ENCODE assay signal across 8 cellular contexts in the genomic region with DNA sequence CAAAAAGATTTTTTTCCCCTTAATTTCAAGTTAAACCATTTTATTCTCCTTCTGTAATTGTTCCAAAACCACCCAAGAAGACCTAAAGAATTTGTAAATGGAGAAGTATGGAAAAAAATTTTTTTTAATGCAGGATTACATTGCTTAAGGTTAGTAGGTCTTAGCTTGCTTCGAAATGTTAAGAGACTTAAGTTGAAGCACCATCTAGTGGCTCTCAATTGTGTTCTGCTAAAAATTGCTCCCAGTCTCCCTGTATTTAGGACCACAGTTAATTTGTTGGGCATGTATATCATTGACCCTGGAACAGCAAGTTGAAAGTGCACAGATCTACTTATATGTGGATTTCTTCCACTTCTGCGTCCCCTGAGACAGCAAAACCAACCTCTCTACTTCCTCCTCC. TPM values are rescaled to one million over a fixed set of nuclear protein-coding genes. Genes with fewer than 3 reads are reported as not detected.
DNase-seq lines count a peak whose midpoint lies in the region; ATAC-seq and TF ChIP-seq lines count a peak whose summit lies in the region.

No MANE protein-coding gene starts in this region.

- H3K27ac ChIP-seq in right atrium auricular region = no peak overlapping the region
- peak overlapping the region; percentile 89 for H3K27ac ChIP-seq in subcutaneous abdominal adipose tissue (ENCODE audit: low read depth, low read length)

- H3K9me3 ChIP-seq in right atrium auricular region (no peaks in the 10 kb centered on the region), subcutaneous abdominal adipose tissue (ENCODE audit: control insufficient read depth in 5 of 5, low read length in 5 of 5) (no peaks in the 10 kb centered on the region)

- H3K4me1 ChIP-seq in right atrium auricular region = peaks cover 0 to 4% of the 10 kb centered on the region in 2 donors
- H3K4me1 ChIP-seq in subcutaneous abdominal adipose tissue (ENCODE audit: control insufficient read depth in 5 of 5, insufficient read depth in 5 of 5, low read length in 5 of 5) = peaks cover 5 to 36% (median 33%) of the 10 kb centered on the region in 5 donors

- H3K36me3 ChIP-seq in right atrium auricular region (no peaks in the 10 kb centered on the region), subcutaneous abdominal adipose tissue (ENCODE audit: control insufficient read depth in 5 of 5, insufficient read depth in 5 of 5, low read length in 5 of 5) (no peaks in the 10 kb centered on the region), H7 (replicated peaks; ENCODE audit: control insufficient read depth, insufficient read depth, low read length) (no peaks in the 10 kb centered on the region)

- H3K9ac ChIP-seq in subcutaneous abdominal adipose tissue (ENCODE audit: low read length in 5 of 5) = no peak overlapping the region

- H3K27me3 ChIP-seq in right atrium auricular region (no peaks in the 10 kb centered on the region), subcutaneous abdominal adipose tissue (ENCODE audit: control insufficient read depth in 5 of 5, insufficient read depth in 4 of 5, low read length in 5 of 5) (no peaks in the 10 kb centered on the region), H7 (ENCODE audit: control insufficient read depth, insufficient read depth, low read length) (no peaks in the 10 kb centered on the region)

- TF ChIP-seq CTCF in right atrium auricular region (IDR thresholded peaks at IDR 0.05) = peak in 1 of 2 donors; percentile 57

- intact Hi-C loops in Right ventricle myocardium superior (cut with DNase I) = loop anchor here (5.0 kb wide), 2 partner anchors 42 to 172 kb away; a partner anchor contains a TSS
- intact Hi-C loops in left cardiac atrium (cut with DNase I) = loop anchor here (5.0 to 10.0 kb wide), 2 partner anchors 169 to 172 kb away; a partner anchor contains a TSS

- DNase-seq in Right ventricle myocardium superior (no peak), right atrium auricular region (ENCODE audit: low spot score) (no peak), left cardiac atrium (no peak), H7 (no peak)

- no peak overlapping the region for H3K4me3 ChIP-seq in right atrium auricular region
- H3K4me3 ChIP-seq in subcutaneous abdominal adipose tissue (ENCODE audit: low read depth in 1 of 5, low read length in 5 of 5) = no peak overlapping the region
- no peak overlapping the region for H3K4me3 ChIP-seq in H7 (ENCODE audit: insufficient read depth, low read depth, low read length)

- ATAC-seq in Right ventricle myocardium superior (ENCODE audit: poor library complexity) (peak; percentile 51), SK-N-SH treated with all-trans-retinoic acid at 6 μM for 48 hours (peak; percentile 70), left cardiac atrium (peak; percentile 38 to 48), GM18861 (IDR thresholded peaks at IDR 0.05; ENCODE audit: unreplicated experiment) (no peak), HG02938 (IDR thresholded peaks at IDR 0.05; ENCODE audit: unreplicated experiment) (no peak)

TF ChIP-seq in SK-N-SH treated with all-trans-retinoic acid at 6 μM for 48 hours, 23 proteins besides CTCF, POLR2A, EP300 and RAD21 (continues in another document):
- TF ChIP-seq GLIS3 (CRISPR knock-in tag; IDR thresholded peaks at IDR 0.05) (no peak), ZFP30 (CRISPR knock-in tag; IDR thresholded peaks at IDR 0.05) (no peak), OSR1 (CRISPR knock-in tag; IDR thresholded peaks at IDR 0.05) (no peak), PPARA (CRISPR knock-in tag; IDR thresholded peaks at IDR 0.05; ENCODE audit: borderline replicate concordance) (no peak), ISL1 (CRISPR knock-in tag; IDR thresholded peaks at IDR 0.05) (no peak), ZNF8 (CRISPR knock-in tag; IDR thresholded peaks at IDR 0.05) (no peak), ARNTL (CRISPR knock-in tag; IDR thresholded peaks at IDR 0.05; ENCODE audit: borderline replicate concordance, low read depth) (no peak), CSDC2 (CRISPR knock-in tag; IDR thresholded peaks at IDR 0.05) (no peak), ZNF70 (CRISPR knock-in tag; IDR thresholded peaks at IDR 0.05) (no peak), ZFP3 (CRISPR knock-in tag; IDR thresholded peaks at IDR 0.05) (no peak), BACH2 (CRISPR knock-in tag; IDR thresholded peaks at IDR 0.05; ENCODE audit: borderline replicate concordance) (no peak), ZC3H10 (CRISPR knock-in tag; IDR thresholded peaks at IDR 0.05) (no peak), TCF4 (CRISPR knock-in tag; IDR thresholded peaks at IDR 0.05; ENCODE audit: borderline replicate concordance) (no peak), SNAI2 (CRISPR knock-in tag; IDR thresholded peaks at IDR 0.05) (no peak), TOX (CRISPR knock-in tag; IDR thresholded peaks at IDR 0.05; ENCODE audit: borderline replicate concordance) (no peak)
- TF ChIP-seq, protein P1, sequence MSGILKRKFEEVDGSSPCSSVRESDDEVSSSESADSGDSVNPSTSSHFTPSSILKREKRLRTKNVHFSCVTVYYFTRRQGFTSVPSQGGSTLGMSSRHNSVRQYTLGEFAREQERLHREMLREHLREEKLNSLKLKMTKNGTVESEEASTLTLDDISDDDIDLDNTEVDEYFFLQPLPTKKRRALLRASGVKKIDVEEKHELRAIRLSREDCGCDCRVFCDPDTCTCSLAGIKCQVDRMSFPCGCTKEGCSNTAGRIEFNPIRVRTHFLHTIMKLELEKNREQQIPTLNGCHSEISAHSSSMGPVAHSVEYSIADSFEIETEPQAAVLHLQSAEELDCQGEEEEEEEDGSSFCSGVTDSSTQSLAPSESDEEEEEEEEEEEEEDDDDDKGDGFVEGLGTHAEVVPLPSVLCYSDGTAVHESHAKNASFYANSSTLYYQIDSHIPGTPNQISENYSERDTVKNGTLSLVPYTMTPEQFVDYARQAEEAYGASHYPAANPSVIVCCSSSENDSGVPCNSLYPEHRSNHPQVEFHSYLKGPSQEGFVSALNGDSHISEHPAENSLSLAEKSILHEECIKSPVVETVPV (CRISPR knock-in tag; IDR thresholded peaks at IDR 0.05) = no peak
- TF ChIP-seq, protein P2, sequence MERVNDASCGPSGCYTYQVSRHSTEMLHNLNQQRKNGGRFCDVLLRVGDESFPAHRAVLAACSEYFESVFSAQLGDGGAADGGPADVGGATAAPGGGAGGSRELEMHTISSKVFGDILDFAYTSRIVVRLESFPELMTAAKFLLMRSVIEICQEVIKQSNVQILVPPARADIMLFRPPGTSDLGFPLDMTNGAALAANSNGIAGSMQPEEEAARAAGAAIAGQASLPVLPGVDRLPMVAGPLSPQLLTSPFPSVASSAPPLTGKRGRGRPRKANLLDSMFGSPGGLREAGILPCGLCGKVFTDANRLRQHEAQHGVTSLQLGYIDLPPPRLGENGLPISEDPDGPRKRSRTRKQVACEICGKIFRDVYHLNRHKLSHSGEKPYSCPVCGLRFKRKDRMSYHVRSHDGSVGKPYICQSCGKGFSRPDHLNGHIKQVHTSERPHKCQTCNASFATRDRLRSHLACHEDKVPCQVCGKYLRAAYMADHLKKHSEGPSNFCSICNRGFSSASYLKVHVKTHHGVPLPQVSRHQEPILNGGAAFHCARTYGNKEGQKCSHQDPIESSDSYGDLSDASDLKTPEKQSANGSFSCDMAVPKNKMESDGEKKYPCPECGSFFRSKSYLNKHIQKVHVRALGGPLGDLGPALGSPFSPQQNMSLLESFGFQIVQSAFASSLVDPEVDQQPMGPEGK (CRISPR knock-in tag; IDR thresholded peaks at IDR 0.05; ENCODE audit: borderline replicate concordance) = no peak
- TF ChIP-seq, protein P3, sequence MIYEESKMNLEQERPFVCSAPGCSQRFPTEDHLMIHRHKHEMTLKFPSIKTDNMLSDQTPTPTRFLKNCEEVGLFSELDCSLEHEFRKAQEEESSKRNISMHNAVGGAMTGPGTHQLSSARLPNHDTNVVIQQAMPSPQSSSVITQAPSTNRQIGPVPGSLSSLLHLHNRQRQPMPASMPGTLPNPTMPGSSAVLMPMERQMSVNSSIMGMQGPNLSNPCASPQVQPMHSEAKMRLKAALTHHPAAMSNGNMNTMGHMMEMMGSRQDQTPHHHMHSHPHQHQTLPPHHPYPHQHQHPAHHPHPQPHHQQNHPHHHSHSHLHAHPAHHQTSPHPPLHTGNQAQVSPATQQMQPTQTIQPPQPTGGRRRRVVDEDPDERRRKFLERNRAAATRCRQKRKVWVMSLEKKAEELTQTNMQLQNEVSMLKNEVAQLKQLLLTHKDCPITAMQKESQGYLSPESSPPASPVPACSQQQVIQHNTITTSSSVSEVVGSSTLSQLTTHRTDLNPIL (CRISPR knock-in tag; IDR thresholded peaks at IDR 0.05; ENCODE audit: low read depth) = no peak
- TF ChIP-seq, protein P4, sequence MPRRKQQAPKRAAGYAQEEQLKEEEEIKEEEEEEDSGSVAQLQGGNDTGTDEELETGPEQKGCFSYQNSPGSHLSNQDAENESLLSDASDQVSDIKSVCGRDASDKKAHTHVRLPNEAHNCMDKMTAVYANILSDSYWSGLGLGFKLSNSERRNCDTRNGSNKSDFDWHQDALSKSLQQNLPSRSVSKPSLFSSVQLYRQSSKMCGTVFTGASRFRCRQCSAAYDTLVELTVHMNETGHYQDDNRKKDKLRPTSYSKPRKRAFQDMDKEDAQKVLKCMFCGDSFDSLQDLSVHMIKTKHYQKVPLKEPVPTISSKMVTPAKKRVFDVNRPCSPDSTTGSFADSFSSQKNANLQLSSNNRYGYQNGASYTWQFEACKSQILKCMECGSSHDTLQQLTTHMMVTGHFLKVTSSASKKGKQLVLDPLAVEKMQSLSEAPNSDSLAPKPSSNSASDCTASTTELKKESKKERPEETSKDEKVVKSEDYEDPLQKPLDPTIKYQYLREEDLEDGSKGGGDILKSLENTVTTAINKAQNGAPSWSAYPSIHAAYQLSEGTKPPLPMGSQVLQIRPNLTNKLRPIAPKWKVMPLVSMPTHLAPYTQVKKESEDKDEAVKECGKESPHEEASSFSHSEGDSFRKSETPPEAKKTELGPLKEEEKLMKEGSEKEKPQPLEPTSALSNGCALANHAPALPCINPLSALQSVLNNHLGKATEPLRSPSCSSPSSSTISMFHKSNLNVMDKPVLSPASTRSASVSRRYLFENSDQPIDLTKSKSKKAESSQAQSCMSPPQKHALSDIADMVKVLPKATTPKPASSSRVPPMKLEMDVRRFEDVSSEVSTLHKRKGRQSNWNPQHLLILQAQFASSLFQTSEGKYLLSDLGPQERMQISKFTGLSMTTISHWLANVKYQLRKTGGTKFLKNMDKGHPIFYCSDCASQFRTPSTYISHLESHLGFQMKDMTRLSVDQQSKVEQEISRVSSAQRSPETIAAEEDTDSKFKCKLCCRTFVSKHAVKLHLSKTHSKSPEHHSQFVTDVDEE (CRISPR knock-in tag; IDR thresholded peaks at IDR 0.05) = no peak

RNA-seq across cellular contexts. Expression of a gene that starts 32.4 kb away (rescaled TPM):
- not detected for total RNA-seq in Right ventricle myocardium superior
- total RNA-seq in right atrium auricular region = not detected
- not detected for total RNA-seq in left cardiac atrium
- not detected in 2 replicates for total RNA-seq in H7 (2014; rRNA removed; shearing (Covaris generic))

Comparison
In these comparisons a context has a peak if more than half of its experiments do, and no peak if none do; other contexts are left out.
1. ATAC-seq: peak in Right ventricle myocardium superior (single experiment), SK-N-SH treated with all-trans-retinoic acid at 6 μM for 48 hours (single experiment) and left cardiac atrium (2 of 2); none in GM18861 (single experiment) and HG02938 (single experiment).